ENCODE assay signal across 17 cellular contexts in the genomic region with DNA sequence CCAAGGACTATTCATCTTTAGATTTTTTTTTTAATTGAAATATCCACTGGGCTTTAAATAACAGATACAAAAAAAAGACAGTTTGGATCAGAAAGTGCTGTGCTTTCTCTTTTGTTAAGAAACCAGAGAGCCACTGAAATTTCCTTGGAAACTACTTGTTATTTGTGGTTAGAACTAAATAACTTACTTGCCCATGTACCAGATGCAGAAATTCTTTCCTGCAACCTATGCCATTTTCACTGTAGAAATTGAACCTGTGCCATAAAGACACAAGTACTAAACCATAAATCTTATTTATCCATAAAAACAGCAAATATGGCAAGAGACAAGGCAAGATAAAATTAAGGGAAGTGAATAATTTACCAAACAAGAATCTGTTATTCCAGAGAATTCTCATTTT. TPM values are rescaled to one million over a fixed set of nuclear protein-coding genes. Genes with fewer than 3 reads are reported as not detected.
A peak's percentile ranks its signal among the peaks of the same experiment; 100 is the strongest.
DNase-seq lines count a peak whose midpoint lies in the region; TF ChIP-seq lines count a peak whose summit lies in the region.
"Had no signal": no experiment of that assay in that cellular context is flagged by ENCODE, and none has a peak within 500 bp of the region (broad histone marks: within the 10 kb centered on the region; RNA-seq: fewer than 3 reads in every experiment).

No MANE protein-coding gene starts in this region.

- no peaks in the 10 kb centered on the region for H3K9me3 ChIP-seq in GM23248 (ENCODE audit: low read depth)
- H3K9me3 ChIP-seq in adipocyte (ENCODE audit: control insufficient read depth, low read length): no peaks in the 10 kb centered on the region
- no peaks in the 10 kb centered on the region for H3K9me3 ChIP-seq in mesenchymal stem cell (ENCODE audit: control insufficient read depth, low read length)
- H3K9me3 ChIP-seq: SJSA1 had no signal

- peaks cover 16% of the 10 kb centered on the region; the same call in 1 of the 2 replicates for H3F3A ChIP-seq in GM23248 (ENCODE audit: insufficient read depth)

- H3K9me2 ChIP-seq in GM23248 (ENCODE audit: insufficient read depth): no peaks in the 10 kb centered on the region

- no peak overlapping the region for H2AK5ac ChIP-seq in mesenchymal stem cell (ENCODE audit: low read length, severe bottlenecking)

- no peak overlapping the region for H2BK120ac ChIP-seq in mesenchymal stem cell (ENCODE audit: low read depth, low read length)

- TF ChIP-seq CTCF in AG09309 (IDR thresholded peaks at IDR 0.05; ENCODE audit: control insufficient read depth, insufficient read depth, low read depth, low read length, missing control alignments) (no peak), fibroblast of villous mesenchyme (IDR thresholded peaks at IDR 0.05; ENCODE audit: insufficient read depth, low read depth, low read length) (no peak), GM10266 (IDR thresholded peaks at IDR 0.05; ENCODE audit: control insufficient read depth, insufficient read depth, low read depth, missing control alignments) (no peak)

- no peak overlapping the region for H3K4ac ChIP-seq in mesenchymal stem cell (ENCODE audit: low read depth in 1 of 2, low read length in 2 of 2)

- DNase-seq in AG09309 (ENCODE audit: low read depth) (peak; percentile 50), GM23248 (peak; percentile 16), adipocyte (ENCODE audit: low read depth) (peak; percentile 41), fibroblast of villous mesenchyme (ENCODE audit: low read depth) (peak; percentile 41), iPS-NIHi11 (ENCODE audit: low spot score) (no peak), mesenchymal stem cell (no peak), NCI-H1417 treated with DMSO at 0.1 percent for 48 hours (lab: John Stamatoyannopoulos, UW) (no peak), GM10266 (ENCODE audit: extremely low spot score) (no peak)
- DNase-seq: ACHN; activated CD4-positive, alpha-beta T cell treated with anti-CD3 and anti-CD28 coated beads, Interleukin-2, amount 50 U/mL, for 1 hour; activated CD8-positive, alpha-beta memory T cell treated with anti-CD3 and anti-CD28 coated beads, Interleukin-2, amount 50 U/mL, for 4 hours; CD4-positive, CD25-positive, alpha-beta regulatory T cell; dermis blood vessel endothelial cell; foreskin melanocyte; NCI-H1092 treated with DMSO at 0.1 percent for 48 hours; NCI-H2029 had no signal

- H3K4me1 ChIP-seq in GM23248 (ENCODE audit: insufficient read depth) (no peaks in the 10 kb centered on the region), adipocyte (ENCODE audit: control insufficient read depth, insufficient read depth, low read length) (peaks cover 33% of the 10 kb centered on the region), mesenchymal stem cell (ENCODE audit: control insufficient read depth, insufficient read depth, low read depth, low read length) (peaks cover 1% of the 10 kb centered on the region)
- H3K4me1 ChIP-seq: SJSA1 had no signal

- H3K27me3 ChIP-seq in GM23248 (replicated peaks; ENCODE audit: insufficient read depth) (no peaks in the 10 kb centered on the region), adipocyte (replicated peaks; ENCODE audit: control insufficient read depth, insufficient read depth, low read length) (no peaks in the 10 kb centered on the region), mesenchymal stem cell (ENCODE audit: control insufficient read depth in 1 of 2, insufficient read depth in 1 of 2, low read length in 2 of 2) (no peaks in the 10 kb centered on the region)
- H3K27me3 ChIP-seq: SJSA1 had no signal

- H3K27ac ChIP-seq in GM23248: no peak overlapping the region
- no peak overlapping the region for H3K27ac ChIP-seq in mesenchymal stem cell (ENCODE audit: low read length, poor library complexity, severe bottlenecking)
- H3K27ac ChIP-seq: SJSA1 had no signal

- H3K79me1 ChIP-seq in mesenchymal stem cell (replicated peaks; ENCODE audit: low read length, poor library complexity, severe bottlenecking): peaks cover 9% of the 10 kb centered on the region

- H2BK12ac ChIP-seq in mesenchymal stem cell (ENCODE audit: low read length in 2 of 2): no peak overlapping the region

- no peak overlapping the region for H3K18ac ChIP-seq in mesenchymal stem cell (ENCODE audit: low read depth in 1 of 2, low read length in 2 of 2)

- H3K4me3 ChIP-seq in AG09309 (ENCODE audit: control insufficient read depth, low read depth, low read length) (no peak overlapping the region), GM23248 (no peak overlapping the region), adipocyte (ENCODE audit: low read length) (no peak overlapping the region), fibroblast of villous mesenchyme (ENCODE audit: low read depth, low read length) (no peak overlapping the region), mesenchymal stem cell (ENCODE audit: insufficient read depth in 1 of 2, low read depth in 1 of 2, low read length in 2 of 2) (no peak overlapping the region)
- H3K4me3 ChIP-seq: SJSA1 had no signal

- H3K23ac ChIP-seq in mesenchymal stem cell (ENCODE audit: low read length in 2 of 2): no peak overlapping the region

- in situ Hi-C loops in GM23248 (cut with MboI): no loop called here

- no peak overlapping the region for H4K8ac ChIP-seq in mesenchymal stem cell (ENCODE audit: low read length)

- H3K14ac ChIP-seq in mesenchymal stem cell (ENCODE audit: low read length in 2 of 2): no peak overlapping the region

- H2AFZ ChIP-seq in GM23248 (no peak overlapping the region), mesenchymal stem cell (ENCODE audit: low read depth, low read length) (no peak overlapping the region)

- H3K4me2 ChIP-seq in GM23248 (ENCODE audit: unreplicated experiment) (no peak overlapping the region), mesenchymal stem cell (ENCODE audit: low read length, poor library complexity, severe bottlenecking) (no peak overlapping the region)

- H3K36me3 ChIP-seq in GM23248 (ENCODE audit: low read depth): peaks cover 36% of the 10 kb centered on the region
- peaks cover 26% of the 10 kb centered on the region for H3K36me3 ChIP-seq in adipocyte (ENCODE audit: control insufficient read depth, insufficient read depth, low read length, severe bottlenecking)
- peaks cover 0 to 43% of the 10 kb centered on the region in 2 experiments for H3K36me3 ChIP-seq in mesenchymal stem cell (ENCODE audit: control insufficient read depth in 1 of 2, insufficient read depth in 2 of 2, low read depth in 1 of 2, low read length in 2 of 2)

- H4K20me1 ChIP-seq in GM23248 (ENCODE audit: insufficient read depth): no peaks in the 10 kb centered on the region

- H2BK15ac ChIP-seq in mesenchymal stem cell (ENCODE audit: low read depth, poor library complexity, severe bottlenecking): no peak overlapping the region

- no peak overlapping the region for H4K91ac ChIP-seq in mesenchymal stem cell (ENCODE audit: low read length)

- peaks cover 39% of the 10 kb centered on the region for H3K79me2 ChIP-seq in GM23248 (ENCODE audit: insufficient read depth)

- no peak overlapping the region for H2BK5ac ChIP-seq in mesenchymal stem cell (ENCODE audit: low read depth, low read length, poor library complexity, severe bottlenecking)

- H3K9ac ChIP-seq in GM23248 (no peak overlapping the region), adipocyte (ENCODE audit: low read length) (no peak overlapping the region), mesenchymal stem cell (ENCODE audit: low read length) (no peak overlapping the region)

RNA-seq across cellular contexts. Expression of a gene that starts 6.0 kb away (rescaled TPM):
- total RNA-seq in GM23248 (2014; rRNA removed; shearing (Covaris generic)): 17.3 and 18.2 TPM in 2 replicates
- polyA plus RNA-seq in GM23248 (2016; fragmentation: Nextera tagmentation; extraction: Ambion mirVana): 15.9 TPM in 2 replicates
- total RNA-seq in fibroblast of villous mesenchyme: 36.4 and 47.5 TPM in 2 replicates
- polyA plus RNA-seq in mesenchymal stem cell (2013, experiment 1 of 2): 32.2 TPM
- 33.2 TPM for polyA plus RNA-seq in mesenchymal stem cell (2013, experiment 2 of 2)

RNA-seq across cellular contexts. Expression of a gene that starts 47.0 kb away (rescaled TPM):
- 7.5 and 10.0 TPM in 2 replicates for total RNA-seq in GM23248 (2014; rRNA removed; shearing (Covaris generic))
- 8.3 and 8.7 TPM in 2 replicates for polyA plus RNA-seq in GM23248 (2016; fragmentation: Nextera tagmentation; extraction: Ambion mirVana)
- 11.0 and 12.1 TPM in 2 replicates for total RNA-seq in fibroblast of villous mesenchyme
- polyA plus RNA-seq in mesenchymal stem cell (2013, experiment 1 of 2): 5.9 TPM
- polyA plus RNA-seq in mesenchymal stem cell (2013, experiment 2 of 2): 5.7 TPM

Comparison
In these comparisons a context has a peak if more than half of its experiments do, and no peak if none do; other contexts are left out.
1. DNase-seq: peak in AG09309 (single experiment), GM23248 (single experiment), adipocyte (single experiment) and fibroblast of villous mesenchyme (single experiment); none in iPS-NIHi11 (single experiment), mesenchymal stem cell (single experiment), NCI-H1417 treated with DMSO at 0.1 percent for 48 hours (single experiment) and GM10266 (single experiment).